Comparison of ENCODE assay signal across 18 cellular contexts in the genomic region with DNA sequence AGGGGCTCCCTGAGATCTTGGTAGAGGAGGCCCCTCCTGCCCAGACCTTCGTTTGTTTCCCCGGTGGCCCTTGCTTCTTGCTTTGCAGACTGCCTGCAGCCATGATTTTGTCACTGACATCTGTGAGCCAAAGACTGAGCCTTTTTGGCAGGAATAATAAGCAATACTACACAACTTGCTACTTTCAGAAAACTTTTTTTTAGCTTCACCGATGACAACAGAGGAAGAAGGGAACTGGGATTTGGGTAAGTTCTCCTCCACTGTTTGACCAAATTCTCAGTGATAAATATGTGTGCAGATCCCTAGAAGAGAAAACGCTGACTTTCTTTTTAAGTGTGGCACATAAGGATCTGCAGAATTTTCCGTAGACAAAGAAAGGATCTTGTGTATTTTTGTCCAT. TPM values are rescaled to one million over a fixed set of nuclear protein-coding genes. Genes with fewer than 3 reads are reported as not detected.
DNase-seq lines count a peak whose midpoint lies in the region; ATAC-seq and TF ChIP-seq lines count a peak whose summit lies in the region.
"Had no signal": no experiment of that assay in that cellular context is flagged by ENCODE, and none has a peak within 500 bp of the region (broad histone marks: within the 10 kb centered on the region; RNA-seq: fewer than 3 reads in every experiment).

No MANE protein-coding gene starts in this region.

- no peak overlapping the region for H2AFZ ChIP-seq in PC-9
- H2AFZ ChIP-seq: neural progenitor cell had no signal

- no peak for TF ChIP-seq CTCF in RWPE2 (IDR thresholded peaks at IDR 0.05; ENCODE audit: poor library complexity, severe bottlenecking)
- no peak for TF ChIP-seq CTCF in esophagus muscularis mucosa (IDR thresholded peaks at IDR 0.05)
- TF ChIP-seq CTCF in PC-9 (conservative IDR thresholded peaks at IDR 0.05) = no peak

- intact Hi-C loops in esophagus muscularis mucosa (cut with DNase I) (loop anchor here (10.0 kb wide), 1 partner anchor 75 kb away; no protein-coding TSS in a partner anchor), PC-9 (cut with micrococcal nuclease; ENCODE audit: unreplicated experiment) (loop anchor here (10.0 kb wide), 1 partner anchor 55 kb away; no protein-coding TSS in a partner anchor)

- TF ChIP-seq POLR2A in esophagus muscularis mucosa (IDR thresholded peaks at IDR 0.05; ENCODE audit: low read depth) = no peak

- H3K9me2 ChIP-seq in PC-9 (ENCODE audit: insufficient read depth) = no peaks in the 10 kb centered on the region

- peak overlapping the region; percentile 75 for H3K27ac ChIP-seq in RWPE2 (ENCODE audit: poor library complexity, severe bottlenecking)
- H3K27ac ChIP-seq in esophagus muscularis mucosa (replicated peaks in 1 of 4) = peak overlapping the region; percentile 37 to 72 (median 52)
- H3K27ac ChIP-seq in muscle layer of duodenum (ENCODE audit: low read length) = peak overlapping the region; percentile 32
- H3K27ac ChIP-seq in PC-9 = no peak overlapping the region
- H3K27ac ChIP-seq: neural progenitor cell had no signal

- no peaks in the 10 kb centered on the region for H3K79me2 ChIP-seq in PC-9 (ENCODE audit: low read depth)

- no peak overlapping the region for H3K4me3 ChIP-seq in RWPE2 (ENCODE audit: severe bottlenecking)
- H3K4me3 ChIP-seq in esophagus muscularis mucosa = no peak overlapping the region
- no peak overlapping the region for H3K4me3 ChIP-seq in muscle layer of duodenum (ENCODE audit: low read depth in 1 of 2, low read length in 2 of 2)
- no peak overlapping the region for H3K4me3 ChIP-seq in PC-9
- H3K4me3 ChIP-seq: neural progenitor cell, psoas muscle, transverse colon had no signal

- no TSS peak for BruUV-seq in PC-9 (replicated peaks; lab: Mats Ljungman, UMichigan)

- DNase-seq in CD1c-positive myeloid dendritic cell (ENCODE audit: extremely low spot score) (peak; percentile 39), RWPE2 (ENCODE audit: low spot score) (no peak), esophagus muscularis mucosa (ENCODE audit: extremely low spot score) (no peak), hypothalamus (lab: John Stamatoyannopoulos, UW) (no peak), T1000 (lab: John Stamatoyannopoulos, UW) (no peak), PC-9 (no peak), COLO668 (lab: John Stamatoyannopoulos, UW; ENCODE audit: unreplicated experiment) (no peak)
- DNase-seq: effector memory CD8-positive, alpha-beta T cell; EL; H9; psoas muscle; stimulated activated naive B cell treated with anti-CD40 and anti-IgM and Interleukin-4, amounts not matched to agents 10 μg/mL and 1 μg/mL and 100 μg/mL, for 72 hours had no signal

- TF ChIP-seq EP300 in esophagus muscularis mucosa (IDR thresholded peaks at IDR 0.05) = no peak

- no peak overlapping the region for H3K4me2 ChIP-seq in PC-9
- H3K4me2 ChIP-seq: neural progenitor cell had no signal

- POLR2A ChIA-PET in PC-9 (lab: Charles Lee; ENCODE audit: unreplicated experiment) = no interaction called here

- H3K9me3 ChIP-seq in RWPE2 (ENCODE audit: severe bottlenecking) (no peaks in the 10 kb centered on the region), esophagus muscularis mucosa (peaks cover 0 to 4% (median 0%) of the 10 kb centered on the region in 4 donors), muscle layer of duodenum (ENCODE audit: control insufficient read depth in 1 of 2, low read length in 2 of 2) (no peaks in the 10 kb centered on the region), PC-9 (ENCODE audit: insufficient read depth, low read depth) (no peaks in the 10 kb centered on the region)
- H3K9me3 ChIP-seq: psoas muscle, transverse colon had no signal

- no peaks in the 10 kb centered on the region for H4K20me1 ChIP-seq in PC-9 (ENCODE audit: insufficient read depth)

- CTCF ChIA-PET in PC-9 (lab: Charles Lee) = no interaction called here

- H3F3A ChIP-seq in PC-9 (ENCODE audit: insufficient read depth, low read depth) = no peaks in the 10 kb centered on the region

- no peak for ATAC-seq in RWPE2 (ENCODE audit: low read depth)
- ATAC-seq: activated CD4-positive, CD25-positive, alpha-beta regulatory T cell treated with anti-CD3 and anti-CD28 coated beads, Interleukin-2, amount 50 U/mL, for 24 hours; activated T-helper 17 cell treated with anti-CD3 and anti-CD28 coated beads, Interleukin-2, amount 50 U/mL, for 72 hours; effector memory CD8-positive, alpha-beta T cell; stimulated activated naive B cell treated with anti-CD40 and anti-IgM and Interleukin-4, amounts not matched to agents 10 μg/mL and 1 μg/mL and 100 μg/mL, for 72 hours had no signal

- H3K4me1 ChIP-seq in RWPE2 (ENCODE audit: insufficient read depth, poor library complexity, severe bottlenecking) (peaks cover 27% of the 10 kb centered on the region), esophagus muscularis mucosa (peaks cover 14 to 46% (median 37%) of the 10 kb centered on the region in 4 donors), muscle layer of duodenum (ENCODE audit: control insufficient read depth in 1 of 2, insufficient read depth in 2 of 2, low read length in 2 of 2) (peaks cover 9 to 17% of the 10 kb centered on the region in 2 donors), PC-9 (replicated peaks; ENCODE audit: insufficient read depth) (no peaks in the 10 kb centered on the region)
- H3K4me1 ChIP-seq: neural progenitor cell, psoas muscle had no signal

- H3K36me3 ChIP-seq in RWPE2 (ENCODE audit: low read depth) = peaks cover 19% of the 10 kb centered on the region; the same call in 1 of the 2 replicates
- H3K36me3 ChIP-seq in esophagus muscularis mucosa = peaks cover 0 to 16% (median 6%) of the 10 kb centered on the region in 4 donors
- peaks cover 0 to 18% of the 10 kb centered on the region in 2 donors for H3K36me3 ChIP-seq in muscle layer of duodenum (ENCODE audit: control insufficient read depth in 1 of 2, insufficient read depth in 2 of 2, low read length in 2 of 2)
- 0 out of 2 replicates have a peak, but pooled peaks cover 3% of the 10 kb centered on the region for H3K36me3 ChIP-seq in PC-9 (ENCODE audit: low read depth)
- H3K36me3 ChIP-seq: neural progenitor cell, transverse colon had no signal

- no peaks in the 10 kb centered on the region for H3K27me3 ChIP-seq in RWPE2 (ENCODE audit: insufficient read depth, poor library complexity, severe bottlenecking)
- no peaks in the 10 kb centered on the region for H3K27me3 ChIP-seq in esophagus muscularis mucosa
- no peaks in the 10 kb centered on the region for H3K27me3 ChIP-seq in muscle layer of duodenum (ENCODE audit: low read depth, low read length)
- no peaks in the 10 kb centered on the region for H3K27me3 ChIP-seq in PC-9 (ENCODE audit: insufficient read depth, low read depth)
- H3K27me3 ChIP-seq: neural progenitor cell, transverse colon had no signal

- WGBS in esophagus muscularis mucosa = 62% methylated on average over 5 of the region's 5 CpGs

RNA-seq across cellular contexts. Expression of gene CD101, which starts 11.7 kb away (rescaled TPM):
- total RNA-seq in esophagus muscularis mucosa (1 to 10 TPM in 2 of 4 donors, under 1 TPM in 2; 0.26 to 1.5 (median 0.87) TPM), PC-9 (2021) (0.76 and 1.8 TPM in 2 replicates)
- total RNA-seq: SK-MEL-5 had no signal
